Comparison of ENCODE assay signal across 17 cellular contexts in genomic region chr9:37700131-37700530, GRCh38. TPM values are rescaled to one million over a fixed set of nuclear protein-coding genes. Genes with fewer than 3 reads are reported as not detected.
DNase-seq lines count a peak whose midpoint lies in the region; ATAC-seq and TF ChIP-seq lines count a peak whose summit lies in the region.
"Had no signal": no experiment of that assay in that cellular context is flagged by ENCODE, and none has a peak within 500 bp of the region (broad histone marks: within the 10 kb centered on the region; RNA-seq: fewer than 3 reads in every experiment).

No MANE protein-coding gene starts in this region.

- H3K27ac ChIP-seq in BLaER1: no peak overlapping the region
- H3K27ac ChIP-seq in HEK293 (ENCODE audit: extremely low read depth, low read depth, low read length): no peak overlapping the region
- H3K27ac ChIP-seq in neural cell (ENCODE audit: low read length): peak overlapping the region; percentile 61
- H3K27ac ChIP-seq: A549 had no signal

- ATAC-seq in stimulated activated effector memory CD8-positive, alpha-beta T cell treated with anti-CD3 and anti-CD28 coated beads, Interleukin-12 subunit alpha, Interleukin-12 subunit beta, amount 100 ng/mL, for 72 hours: no peak
- no peak for ATAC-seq in HG02610 (IDR thresholded peaks at IDR 0.05; ENCODE audit: unreplicated experiment)
- ATAC-seq: A549; CD8-positive, alpha-beta T cell; GM23338; K562 had no signal

- H3K4me1 Mint-ChIP-seq in stimulated activated effector memory CD8-positive, alpha-beta T cell treated with anti-CD3 and anti-CD28 coated beads, Interleukin-12 subunit alpha, Interleukin-12 subunit beta, amount 100 ng/mL, for 72 hours: no peaks in the 10 kb centered on the region

- H3K27me3 ChIP-seq in BLaER1 (no peaks in the 10 kb centered on the region), neural cell (ENCODE audit: insufficient read depth, low read depth, low read length) (no peaks in the 10 kb centered on the region)

- POLR2A ChIA-PET in HEK293 (lab: Yijun Ruan, JAX): no interaction called here

- H3K36me3 ChIP-seq in BLaER1 (no peaks in the 10 kb centered on the region), HEK293 (ENCODE audit: control insufficient read depth in 2 of 2, insufficient read depth in 1 of 2, low read length in 2 of 2) (no peaks in the 10 kb centered on the region), neural cell (ENCODE audit: insufficient read depth, low read length) (no peaks in the 10 kb centered on the region)

- peaks cover 36% of the 10 kb centered on the region for H3K4me1 ChIP-seq in BLaER1
- no peaks in the 10 kb centered on the region for H3K4me1 ChIP-seq in HEK293 (ENCODE audit: control insufficient read depth, insufficient read depth, low read length)
- H3K4me1 ChIP-seq: A549 had no signal

- no peaks in the 10 kb centered on the region for H3K36me3 Mint-ChIP-seq in stimulated activated effector memory CD8-positive, alpha-beta T cell treated with anti-CD3 and anti-CD28 coated beads, Interleukin-12 subunit alpha, Interleukin-12 subunit beta, amount 100 ng/mL, for 72 hours
- H3K36me3 Mint-ChIP-seq: CD8-positive, alpha-beta T cell had no signal

- TF ChIP-seq EP300 in neural cell (conservative IDR thresholded peaks at IDR 0.05; ENCODE audit: poor library complexity, severe bottlenecking): no peak

- H3K79me2 ChIP-seq in neural cell (replicated peaks; ENCODE audit: insufficient read depth, low read length): no peaks in the 10 kb centered on the region

- no peak overlapping the region for H2AFZ ChIP-seq in neural cell (ENCODE audit: low read depth, low read length)
- H2AFZ ChIP-seq: GM23338 had no signal

- no peak overlapping the region for H3K9ac ChIP-seq in BLaER1
- peak overlapping the region; percentile 6 for H3K9ac ChIP-seq in neural cell (ENCODE audit: low read length)

- no peak overlapping the region for H3K27ac Mint-ChIP-seq in stimulated activated effector memory CD8-positive, alpha-beta T cell treated with anti-CD3 and anti-CD28 coated beads, Interleukin-12 subunit alpha, Interleukin-12 subunit beta, amount 100 ng/mL, for 72 hours
- H3K27ac Mint-ChIP-seq: CD8-positive, alpha-beta T cell; GM23338; HFFc6 had no signal

- no peak for TF ChIP-seq RAD21 in neural cell (conservative IDR thresholded peaks at IDR 0.05)

- peaks cover 6% of the 10 kb centered on the region; the same call in 1 of the 2 replicates for H3K9me3 ChIP-seq in BLaER1
- no peaks in the 10 kb centered on the region for H3K9me3 ChIP-seq in HEK293 (ENCODE audit: control insufficient read depth, insufficient read depth, low read depth, low read length)
- H3K9me3 ChIP-seq in neural cell (ENCODE audit: low read length): no peaks in the 10 kb centered on the region

- no peaks in the 10 kb centered on the region for H3K9me3 Mint-ChIP-seq in stimulated activated effector memory CD8-positive, alpha-beta T cell treated with anti-CD3 and anti-CD28 coated beads, Interleukin-12 subunit alpha, Interleukin-12 subunit beta, amount 100 ng/mL, for 72 hours
- H3K9me3 Mint-ChIP-seq: CD8-positive, alpha-beta T cell; GM23338; HFFc6 had no signal

- no peaks in the 10 kb centered on the region for H3F3A ChIP-seq in neural cell (ENCODE audit: insufficient read depth, low read length, poor library complexity, severe bottlenecking)

- CTCF ChIA-PET in HEK293 (lab: Yijun Ruan, JAX): no interaction called here

- TF ChIP-seq CTCF in HEK293 (tag by site-specific recombination; IDR thresholded peaks at IDR 0.05): no peak
- no peak for TF ChIP-seq CTCF in neural cell (IDR thresholded peaks at IDR 0.05; ENCODE audit: poor library complexity, severe bottlenecking)

- H3K9me2 ChIP-seq in neural cell (ENCODE audit: insufficient read depth, low read length): no peaks in the 10 kb centered on the region

- H4K20me1 ChIP-seq in BLaER1 (no peaks in the 10 kb centered on the region), neural cell (ENCODE audit: insufficient read depth) (no peaks in the 10 kb centered on the region)

- no peak overlapping the region for H3K4me3 ChIP-seq in BLaER1
- no peak overlapping the region for H3K4me3 ChIP-seq in HEK293 (ENCODE audit: low read depth, low read length)
- peak overlapping the region; percentile 12 for H3K4me3 ChIP-seq in neural cell (ENCODE audit: low read length)
- H3K4me3 ChIP-seq: A549, GM23338, K562 had no signal

- peak overlapping the region; percentile 63 for H3K4me2 ChIP-seq in BLaER1
- peak overlapping the region; percentile 8 for H3K4me2 ChIP-seq in neural cell (ENCODE audit: low read length)
- H3K4me2 ChIP-seq: A549, GM23338 had no signal

- no peak overlapping the region for H3K4me3 Mint-ChIP-seq in stimulated activated effector memory CD8-positive, alpha-beta T cell treated with anti-CD3 and anti-CD28 coated beads, Interleukin-12 subunit alpha, Interleukin-12 subunit beta, amount 100 ng/mL, for 72 hours
- H3K4me3 Mint-ChIP-seq: CD8-positive, alpha-beta T cell; GM23338; HFFc6 had no signal

- DNase-seq in astrocyte of the hippocampus (ENCODE audit: low read depth, low spot score): peak; percentile 22
- no peak for DNase-seq in NCI-H2081 treated with DMSO at 0.1 percent for 48 hours (lab: John Stamatoyannopoulos, UW)
- DNase-seq in stimulated activated effector memory CD8-positive, alpha-beta T cell treated with anti-CD3 and anti-CD28 coated beads, Interleukin-12 subunit alpha, Interleukin-12 subunit beta, amount 100 ng/mL, for 72 hours (ENCODE audit: low spot score in 2 of 2): no peak
- DNase-seq: AML-193; Calu3; CD8-positive, alpha-beta T cell; HCEC 1CT; HFFc6; IMR-90 had no signal

TF ChIP-seq in HEK293, 187 proteins besides CTCF, POLR2A, EP300 and RAD21:
- TF ChIP-seq, protein P1, sequence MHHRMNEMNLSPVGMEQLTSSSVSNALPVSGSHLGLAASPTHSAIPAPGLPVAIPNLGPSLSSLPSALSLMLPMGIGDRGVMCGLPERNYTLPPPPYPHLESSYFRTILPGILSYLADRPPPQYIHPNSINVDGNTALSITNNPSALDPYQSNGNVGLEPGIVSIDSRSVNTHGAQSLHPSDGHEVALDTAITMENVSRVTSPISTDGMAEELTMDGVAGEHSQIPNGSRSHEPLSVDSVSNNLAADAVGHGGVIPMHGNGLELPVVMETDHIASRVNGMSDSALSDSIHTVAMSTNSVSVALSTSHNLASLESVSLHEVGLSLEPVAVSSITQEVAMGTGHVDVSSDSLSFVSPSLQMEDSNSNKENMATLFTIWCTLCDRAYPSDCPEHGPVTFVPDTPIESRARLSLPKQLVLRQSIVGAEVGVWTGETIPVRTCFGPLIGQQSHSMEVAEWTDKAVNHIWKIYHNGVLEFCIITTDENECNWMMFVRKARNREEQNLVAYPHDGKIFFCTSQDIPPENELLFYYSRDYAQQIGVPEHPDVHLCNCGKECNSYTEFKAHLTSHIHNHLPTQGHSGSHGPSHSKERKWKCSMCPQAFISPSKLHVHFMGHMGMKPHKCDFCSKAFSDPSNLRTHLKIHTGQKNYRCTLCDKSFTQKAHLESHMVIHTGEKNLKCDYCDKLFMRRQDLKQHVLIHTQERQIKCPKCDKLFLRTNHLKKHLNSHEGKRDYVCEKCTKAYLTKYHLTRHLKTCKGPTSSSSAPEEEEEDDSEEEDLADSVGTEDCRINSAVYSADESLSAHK (tag by site-specific recombination; IDR thresholded peaks at IDR 0.05): peak; percentile 55; the same call in 1 of the 2 replicates
- no peak for TF ChIP-seq PRDM1 (tag by site-specific recombination; IDR thresholded peaks at IDR 0.05)
TF ChIP-seq in HEK293: peak in this region for 1.

TF ChIP-seq in neural cell, 6 proteins besides CTCF, POLR2A, EP300 and RAD21:
- TF ChIP-seq TAF1 (IDR thresholded peaks at IDR 0.05; ENCODE audit: low read depth) (no peak), MXI1 (conservative IDR thresholded peaks at IDR 0.05; ENCODE audit: poor library complexity, severe bottlenecking) (no peak), POLR2AphosphoS5 (IDR thresholded peaks at IDR 0.05) (peak; percentile 66), EZH2 (IDR thresholded peaks at IDR 0.05; ENCODE audit: borderline replicate concordance, insufficient read depth, low read length, poor library complexity, severe bottlenecking) (no peak)
- TF ChIP-seq, protein P2, sequence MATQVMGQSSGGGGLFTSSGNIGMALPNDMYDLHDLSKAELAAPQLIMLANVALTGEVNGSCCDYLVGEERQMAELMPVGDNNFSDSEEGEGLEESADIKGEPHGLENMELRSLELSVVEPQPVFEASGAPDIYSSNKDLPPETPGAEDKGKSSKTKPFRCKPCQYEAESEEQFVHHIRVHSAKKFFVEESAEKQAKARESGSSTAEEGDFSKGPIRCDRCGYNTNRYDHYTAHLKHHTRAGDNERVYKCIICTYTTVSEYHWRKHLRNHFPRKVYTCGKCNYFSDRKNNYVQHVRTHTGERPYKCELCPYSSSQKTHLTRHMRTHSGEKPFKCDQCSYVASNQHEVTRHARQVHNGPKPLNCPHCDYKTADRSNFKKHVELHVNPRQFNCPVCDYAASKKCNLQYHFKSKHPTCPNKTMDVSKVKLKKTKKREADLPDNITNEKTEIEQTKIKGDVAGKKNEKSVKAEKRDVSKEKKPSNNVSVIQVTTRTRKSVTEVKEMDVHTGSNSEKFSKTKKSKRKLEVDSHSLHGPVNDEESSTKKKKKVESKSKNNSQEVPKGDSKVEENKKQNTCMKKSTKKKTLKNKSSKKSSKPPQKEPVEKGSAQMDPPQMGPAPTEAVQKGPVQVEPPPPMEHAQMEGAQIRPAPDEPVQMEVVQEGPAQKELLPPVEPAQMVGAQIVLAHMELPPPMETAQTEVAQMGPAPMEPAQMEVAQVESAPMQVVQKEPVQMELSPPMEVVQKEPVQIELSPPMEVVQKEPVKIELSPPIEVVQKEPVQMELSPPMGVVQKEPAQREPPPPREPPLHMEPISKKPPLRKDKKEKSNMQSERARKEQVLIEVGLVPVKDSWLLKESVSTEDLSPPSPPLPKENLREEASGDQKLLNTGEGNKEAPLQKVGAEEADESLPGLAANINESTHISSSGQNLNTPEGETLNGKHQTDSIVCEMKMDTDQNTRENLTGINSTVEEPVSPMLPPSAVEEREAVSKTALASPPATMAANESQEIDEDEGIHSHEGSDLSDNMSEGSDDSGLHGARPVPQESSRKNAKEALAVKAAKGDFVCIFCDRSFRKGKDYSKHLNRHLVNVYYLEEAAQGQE (IDR thresholded peaks at IDR 0.05; ENCODE audit: borderline replicate concordance): no peak

RNA-seq across cellular contexts. Expression of gene FRMPD1, which starts 49.4 kb away (rescaled TPM):
- polyA plus RNA-seq in neural cell: 0.35 and 0.38 TPM in 2 replicates
- polyA minus RNA-seq in neural cell: 0.69 and 0.97 TPM in 2 replicates
- polyA plus RNA-seq: BJ, IMR-90, K562 had no signal

RNA-seq across cellular contexts. Expression of gene TRMT10B, which starts 53.5 kb away (rescaled TPM):
- 5.3 and 11.2 TPM in 2 replicates for polyA plus RNA-seq in neural cell
- 4.9 and 7.3 TPM in 2 replicates for polyA minus RNA-seq in neural cell
